In the genomic region with DNA sequence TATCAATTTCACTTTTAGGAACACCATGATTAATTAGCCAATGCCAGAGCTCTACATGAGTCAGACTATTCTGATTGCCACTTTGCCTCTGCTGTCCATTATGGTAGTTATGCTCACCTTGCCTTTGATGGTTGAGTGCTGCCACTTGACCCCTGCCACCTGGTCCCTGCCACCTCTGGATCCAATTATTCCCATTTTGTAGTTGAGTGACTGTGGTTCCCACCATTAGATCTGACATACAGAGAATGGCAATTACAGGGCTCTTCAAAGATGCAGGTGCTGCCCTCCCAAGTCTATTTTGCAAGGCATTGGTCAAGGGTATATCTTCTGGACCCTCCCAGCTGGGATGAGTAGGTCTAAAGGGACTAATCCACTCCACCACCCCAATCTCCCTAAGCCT, we compare ENCODE assay signal across 2 cellular contexts. TPM values are rescaled to one million over a fixed set of nuclear protein-coding genes. Genes with fewer than 3 reads are reported as not detected.
"Had no signal": no experiment of that assay in that cellular context is flagged by ENCODE, and none has a peak within 500 bp of the region (broad histone marks: within the 10 kb centered on the region; RNA-seq: fewer than 3 reads in every experiment).

No MANE protein-coding gene starts in this region.

RNA-seq across cellular contexts. Expression of a gene that starts 8.3 kb away (rescaled TPM):
- total RNA-seq: GM23248, HFFc6 had no signal
